In genomic region chr10:83427101-83427500, GRCh38 we compare ENCODE assay signal across 19 cellular contexts.
DNase-seq lines count a peak whose midpoint lies in the region; ATAC-seq and TF ChIP-seq lines count a peak whose summit lies in the region.
"Had no signal": no experiment of that assay in that cellular context is flagged by ENCODE, and none has a peak within 500 bp of the region (broad histone marks: within the 10 kb centered on the region; RNA-seq: fewer than 3 reads in every experiment).

No MANE protein-coding gene starts in this region.

- H3K9me3 ChIP-seq in BE2C = no peaks in the 10 kb centered on the region
- H3K9me3 ChIP-seq in WERI-Rb-1 (ENCODE audit: severe bottlenecking) = no peaks in the 10 kb centered on the region
- H3K9me3 ChIP-seq: BLaER1 treated with 17β-estradiol and CSF1 and Interleukin-3, amounts not matched to agents 10 nM and 100 nM had no signal

- DNase-seq in BE2C (peak; percentile 35), NCI-H69 (lab: John Stamatoyannopoulos, UW) (peak; percentile 2), islet precursor cell (peak; percentile 85), retina (peak; percentile 34), foreskin melanocyte (no peak), WERI-Rb-1 (no peak), NCI-H1105 (lab: John Stamatoyannopoulos, UW) (no peak)
- DNase-seq: CD4-positive, alpha-beta T cell; CD8-positive, alpha-beta memory T cell; DMS 273 treated with DMSO at 0.1 percent for 48 hours; DMS79; EL; GDM1; GM23248; H9 had no signal

- no peak overlapping the region for H3K27ac ChIP-seq in WERI-Rb-1
- H3K27ac ChIP-seq: BLaER1 treated with 17β-estradiol and CSF1 and Interleukin-3, amounts not matched to agents 10 nM and 100 nM; GM23248 had no signal

- H3K36me3 ChIP-seq in BE2C (no peaks in the 10 kb centered on the region), WERI-Rb-1 (no peaks in the 10 kb centered on the region)
- H3K36me3 ChIP-seq: BLaER1 treated with 17β-estradiol and CSF1 and Interleukin-3, amounts not matched to agents 10 nM and 100 nM had no signal

- TF ChIP-seq CTCF in BE2C (IDR thresholded peaks at IDR 0.05; ENCODE audit: low read depth, low read length) (no peak), WERI-Rb-1 (IDR thresholded peaks at IDR 0.05; ENCODE audit: low read depth, low read length) (no peak)

- no peak for ATAC-seq in HG02642 (IDR thresholded peaks at IDR 0.05; ENCODE audit: poor library complexity, unreplicated experiment)
- ATAC-seq: GM12878, HCT116 had no signal

- H3K27me3 ChIP-seq in BE2C (no peaks in the 10 kb centered on the region), WERI-Rb-1 (ENCODE audit: insufficient read depth, low read depth, severe bottlenecking) (no peaks in the 10 kb centered on the region)
- H3K27me3 ChIP-seq: BLaER1 treated with 17β-estradiol and CSF1 and Interleukin-3, amounts not matched to agents 10 nM and 100 nM had no signal

- H3K4me3 ChIP-seq in BE2C (ENCODE audit: low read depth, low read length) = no peak overlapping the region
- no peak overlapping the region for H3K4me3 ChIP-seq in WERI-Rb-1 (ENCODE audit: low read depth, low read length)
- H3K4me3 ChIP-seq: BLaER1 treated with 17β-estradiol and CSF1 and Interleukin-3, amounts not matched to agents 10 nM and 100 nM; GM12878; GM23248 had no signal

- H3K4me1 ChIP-seq in BE2C = peaks cover 3% of the 10 kb centered on the region
- H3K4me1 ChIP-seq: BLaER1 treated with 17β-estradiol and CSF1 and Interleukin-3, amounts not matched to agents 10 nM and 100 nM had no signal

Comparison
In these comparisons a context has a peak if more than half of its experiments do, and no peak if none do; other contexts are left out.
1. DNase-seq: peak in BE2C (single experiment), NCI-H69 (single experiment), islet precursor cell (single experiment) and retina (single experiment); none in foreskin melanocyte (single experiment), WERI-Rb-1 (single experiment) and NCI-H1105 (single experiment).